ENCODE assay signal across 19 cellular contexts in genomic region chr12:62629971-62630739, GRCh38.
A peak's percentile ranks its signal among the peaks of the same experiment; 100 is the strongest.
DNase-seq lines count a peak whose midpoint lies in the region; ATAC-seq and TF ChIP-seq lines count a peak whose summit lies in the region.
"Had no signal": no experiment of that assay in that cellular context is flagged by ENCODE, and none has a peak within 500 bp of the region (broad histone marks: within the 10 kb centered on the region; RNA-seq: fewer than 3 reads in every experiment).

No MANE protein-coding gene starts in this region.

- peak overlapping the region; percentile 91 for H3K4me2 ChIP-seq in osteoblast (ENCODE audit: insufficient read depth, low read length)

- no peak for TF ChIP-seq CTCF in osteoblast (IDR thresholded peaks at IDR 0.05; ENCODE audit: extremely low read depth, low read depth, low read length)

- H3K4me3 ChIP-seq in osteoblast (ENCODE audit: insufficient read depth, low read length): no peak overlapping the region
- H3K4me3 ChIP-seq: left lung had no signal

- H3K36me3 ChIP-seq in osteoblast (ENCODE audit: insufficient read depth, low read length): no peaks in the 10 kb centered on the region
- H3K36me3 ChIP-seq: left lung had no signal

- H3K27ac ChIP-seq in osteoblast (ENCODE audit: low read depth, low read length): no peak overlapping the region
- H3K27ac ChIP-seq: left lung had no signal

- H4K20me1 ChIP-seq in osteoblast (ENCODE audit: insufficient read depth, low read length): no peaks in the 10 kb centered on the region

- no peak overlapping the region for H2AFZ ChIP-seq in osteoblast (ENCODE audit: low read length)

- H3K79me2 ChIP-seq in osteoblast (ENCODE audit: insufficient read depth, low read length): no peaks in the 10 kb centered on the region

- no peaks in the 10 kb centered on the region for H3K9me3 ChIP-seq in osteoblast (ENCODE audit: low read depth, low read length)
- H3K9me3 ChIP-seq: left lung had no signal

- H3K27me3 ChIP-seq in osteoblast (ENCODE audit: insufficient read depth, low read length): no peaks in the 10 kb centered on the region

- peaks cover 34% of the 10 kb centered on the region for H3K4me1 ChIP-seq in osteoblast (ENCODE audit: insufficient read depth, low read length)

- ATAC-seq in GM21576 (IDR thresholded peaks at IDR 0.05; ENCODE audit: unreplicated experiment): no peak
- ATAC-seq in GM19467 (IDR thresholded peaks at IDR 0.05; ENCODE audit: unreplicated experiment): no peak
- ATAC-seq in GM21381 (IDR thresholded peaks at IDR 0.05; ENCODE audit: unreplicated experiment): no peak
- ATAC-seq: HepG2, left lung had no signal

- DNase-seq in NCI-H1105 treated with DMSO at 0.1 percent for 48 hours (lab: John Stamatoyannopoulos, UW) (peak; percentile 78), NCI-H2107 treated with DMSO at 0.1 percent for 48 hours (lab: John Stamatoyannopoulos, UW; ENCODE audit: unreplicated experiment) (peak; percentile 73), cerebellum (ENCODE audit: low spot score) (peak; percentile 28), osteoblast (ENCODE audit: insufficient read length, low spot score, missing footprints) (peak; percentile 61), midbrain (lab: John Stamatoyannopoulos, UW) (no peak)
- DNase-seq: activated CD4-positive, alpha-beta T cell treated with anti-CD3 and anti-CD28 coated beads for 1 hour; activated naive CD4-positive, alpha-beta T cell treated with anti-CD3 and anti-CD28 coated beads, Interleukin-2, amount 10 ng/mL, durations not matched to agents 7 days and 5 days; activated T-cell treated with anti-CD3 and anti-CD28 coated beads, Interleukin-2, amount 50 U/mL, for 48 hours; anterior cingulate cortex; CD4-positive, alpha-beta memory T cell; cerebellar nuclear complex; DMS153; effector CD8-positive, alpha-beta T cell; left lung; NCI-H1694 had no signal
